Comparison of ENCODE assay signal across 10 cellular contexts in genomic region chr13:40483601-40484000, GRCh38.
DNase-seq lines count a peak whose midpoint lies in the region; ATAC-seq and TF ChIP-seq lines count a peak whose summit lies in the region.
"Had no signal": no experiment of that assay in that cellular context is flagged by ENCODE, and none has a peak within 500 bp of the region (broad histone marks: within the 10 kb centered on the region; RNA-seq: fewer than 3 reads in every experiment).

No MANE protein-coding gene starts in this region.

- no peak for ATAC-seq in activated naive CD4-positive, alpha-beta T cell treated with anti-CD3 and anti-CD28 coated beads, Interleukin-2, amount 50 U/mL, for 72 hours
- no peak for ATAC-seq in central memory CD8-positive, alpha-beta T cell (replicated peaks; ENCODE audit: extremely low read depth, poor library complexity, severe bottlenecking)
- ATAC-seq in stimulated activated effector memory CD8-positive, alpha-beta T cell treated with anti-CD3 and anti-CD28 coated beads, Interleukin-12 subunit alpha, Interleukin-12 subunit beta, amount 100 ng/mL, for 72 hours, result no peak
- ATAC-seq in HG02678 (IDR thresholded peaks at IDR 0.05; ENCODE audit: unreplicated experiment), result no peak
- ATAC-seq: natural killer cell treated with Interleukin-12 subunit alpha and Interleukin-12 subunit beta and Interleukin-15 and Interleukin-18, amount 100 ng/mL, for 72 hours had no signal

- H3K27ac ChIP-seq in A673 (ENCODE audit: low read depth, low read length, poor library complexity, severe bottlenecking) (no peak overlapping the region), suprapubic skin (no peak overlapping the region)

- TF ChIP-seq CTCF in A673 (conservative IDR thresholded peaks at IDR 0.05; ENCODE audit: low read depth, low read length) (no peak), suprapubic skin (IDR thresholded peaks at IDR 0.05) (no peak)

- POLR2A ChIA-PET in A673 (lab: Charles Lee; ENCODE audit: low non-redundant PET), result no interaction called here

- DNase-seq in activated naive CD4-positive, alpha-beta T cell treated with anti-CD3 and anti-CD28 coated beads, Interleukin-2, amount 50 U/mL, for 72 hours (ENCODE audit: low spot score in 2 of 2), result no peak
- no peak for DNase-seq in activated naive CD4-positive, alpha-beta T cell (lab: John Stamatoyannopoulos, UW)
- DNase-seq in NCI-H2029 treated with DMSO at 0.1 percent for 48 hours (lab: John Stamatoyannopoulos, UW) (peak; percentile 18), A673 (ENCODE audit: low spot score) (no peak), suprapubic skin (ENCODE audit: low spot score in 2 of 2) (no peak)
- no peak for DNase-seq in central memory CD8-positive, alpha-beta T cell (ENCODE audit: low spot score in 2 of 2)
- no peak for DNase-seq in stimulated activated effector memory CD8-positive, alpha-beta T cell treated with anti-CD3 and anti-CD28 coated beads, Interleukin-12 subunit alpha, Interleukin-12 subunit beta, amount 100 ng/mL, for 72 hours (ENCODE audit: low spot score in 2 of 2)
- DNase-seq: glutamatergic neuron had no signal

- CTCF ChIA-PET in A673 (lab: Charles Lee), result no interaction called here

- TF ChIP-seq POLR2A in suprapubic skin (IDR thresholded peaks at IDR 0.05), result no peak

- H3K4me1 Mint-ChIP-seq in central memory CD8-positive, alpha-beta T cell, result peaks cover 59% of the 10 kb centered on the region
- peaks cover 43% of the 10 kb centered on the region for H3K4me1 Mint-ChIP-seq in stimulated activated effector memory CD8-positive, alpha-beta T cell treated with anti-CD3 and anti-CD28 coated beads, Interleukin-12 subunit alpha, Interleukin-12 subunit beta, amount 100 ng/mL, for 72 hours

- H3K4me1 ChIP-seq in A673 (ENCODE audit: insufficient read depth, low read length, poor library complexity, severe bottlenecking), result no peaks in the 10 kb centered on the region
- H3K4me1 ChIP-seq in suprapubic skin, result peaks cover 11% of the 10 kb centered on the region

- H3K4me3 ChIP-seq in A673 (ENCODE audit: low read depth, low read length, poor library complexity, severe bottlenecking) (no peak overlapping the region), suprapubic skin (no peak overlapping the region)

- H3K27me3 Mint-ChIP-seq in central memory CD8-positive, alpha-beta T cell, result no peaks in the 10 kb centered on the region
- H3K27me3 Mint-ChIP-seq: natural killer cell treated with Interleukin-12 subunit alpha and Interleukin-12 subunit beta and Interleukin-15 and Interleukin-18, amount 100 ng/mL, for 72 hours had no signal

- no peak for TF ChIP-seq EP300 in suprapubic skin (IDR thresholded peaks at IDR 0.05)

- 92% methylated on average over 11 of the region's 13 CpGs for WGBS in suprapubic skin

- H3K9me3 ChIP-seq in A673 (ENCODE audit: low read depth, low read length, poor library complexity, severe bottlenecking) (no peaks in the 10 kb centered on the region), suprapubic skin (no peaks in the 10 kb centered on the region)

- intact Hi-C loops in A673 (cut with micrococcal nuclease; ENCODE audit: unreplicated experiment), result no loop called here

- H3K36me3 ChIP-seq in A673 (ENCODE audit: insufficient read depth, low read length, poor library complexity, severe bottlenecking) (no peaks in the 10 kb centered on the region), suprapubic skin (no peaks in the 10 kb centered on the region)

- H3K27me3 ChIP-seq in A673 (replicated peaks; ENCODE audit: insufficient read depth, low read depth, low read length, poor library complexity), result no peaks in the 10 kb centered on the region
- H3K27me3 ChIP-seq in suprapubic skin, result peaks cover under 1% of the 10 kb centered on the region

- peaks cover 0 to 34% of the 10 kb centered on the region in 2 donors for H3K36me3 Mint-ChIP-seq in activated naive CD4-positive, alpha-beta T cell treated with anti-CD3 and anti-CD28 coated beads, Interleukin-2, amount 50 U/mL, for 72 hours
- H3K36me3 Mint-ChIP-seq in central memory CD8-positive, alpha-beta T cell (ENCODE audit: insufficient read depth), result peaks cover 2% of the 10 kb centered on the region
- H3K36me3 Mint-ChIP-seq in stimulated activated effector memory CD8-positive, alpha-beta T cell treated with anti-CD3 and anti-CD28 coated beads, Interleukin-12 subunit alpha, Interleukin-12 subunit beta, amount 100 ng/mL, for 72 hours, result no peaks in the 10 kb centered on the region
- H3K36me3 Mint-ChIP-seq: natural killer cell treated with Interleukin-12 subunit alpha and Interleukin-12 subunit beta and Interleukin-15 and Interleukin-18, amount 100 ng/mL, for 72 hours had no signal

- peaks cover 0 to 12% of the 10 kb centered on the region in 2 donors for H3K9me3 Mint-ChIP-seq in activated naive CD4-positive, alpha-beta T cell treated with anti-CD3 and anti-CD28 coated beads, Interleukin-2, amount 50 U/mL, for 72 hours
- peaks cover 5% of the 10 kb centered on the region for H3K9me3 Mint-ChIP-seq in central memory CD8-positive, alpha-beta T cell
- H3K9me3 Mint-ChIP-seq in stimulated activated effector memory CD8-positive, alpha-beta T cell treated with anti-CD3 and anti-CD28 coated beads, Interleukin-12 subunit alpha, Interleukin-12 subunit beta, amount 100 ng/mL, for 72 hours, result no peaks in the 10 kb centered on the region
- H3K9me3 Mint-ChIP-seq: natural killer cell treated with Interleukin-12 subunit alpha and Interleukin-12 subunit beta and Interleukin-15 and Interleukin-18, amount 100 ng/mL, for 72 hours had no signal

- H3K27ac Mint-ChIP-seq in activated naive CD4-positive, alpha-beta T cell treated with anti-CD3 and anti-CD28 coated beads, Interleukin-2, amount 50 U/mL, for 72 hours, result peak overlapping the region; percentile 64 to 70
- H3K27ac Mint-ChIP-seq in central memory CD8-positive, alpha-beta T cell (ENCODE audit: low read depth), result peak overlapping the region; percentile 92
- peak overlapping the region; percentile 57 for H3K27ac Mint-ChIP-seq in stimulated activated effector memory CD8-positive, alpha-beta T cell treated with anti-CD3 and anti-CD28 coated beads, Interleukin-12 subunit alpha, Interleukin-12 subunit beta, amount 100 ng/mL, for 72 hours

- H3K4me3 Mint-ChIP-seq in central memory CD8-positive, alpha-beta T cell, result peak overlapping the region; percentile 55
- H3K4me3 Mint-ChIP-seq in stimulated activated effector memory CD8-positive, alpha-beta T cell treated with anti-CD3 and anti-CD28 coated beads, Interleukin-12 subunit alpha, Interleukin-12 subunit beta, amount 100 ng/mL, for 72 hours, result no peak overlapping the region
- H3K4me3 Mint-ChIP-seq: natural killer cell treated with Interleukin-12 subunit alpha and Interleukin-12 subunit beta and Interleukin-15 and Interleukin-18, amount 100 ng/mL, for 72 hours had no signal

- no TSS peak for BruUV-seq in A673 (replicated peaks; lab: Mats Ljungman, UMichigan)
